Comparison of ENCODE assay signal across 25 cellular contexts in the genomic region with DNA sequence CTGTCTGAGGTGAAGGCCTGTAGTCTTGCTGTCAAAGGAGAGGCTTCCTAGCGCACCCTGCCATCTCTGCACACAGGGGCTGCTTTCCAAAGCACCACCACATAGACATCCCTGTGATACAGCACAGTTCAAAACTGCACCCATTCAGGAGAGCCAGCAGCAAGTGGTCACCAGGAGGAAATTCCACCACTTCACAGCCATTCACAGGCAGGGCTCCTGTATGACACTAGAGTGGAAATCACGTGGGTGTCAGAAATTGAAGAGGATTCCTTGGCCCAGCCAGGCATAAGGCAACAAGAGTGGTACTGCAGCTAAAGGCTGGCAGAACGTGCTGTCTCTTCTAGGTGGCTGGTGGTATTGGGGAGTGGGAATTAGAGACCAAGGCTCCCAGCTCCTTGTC.
DNase-seq lines count a peak whose midpoint lies in the region; ATAC-seq and TF ChIP-seq lines count a peak whose summit lies in the region.
"Had no signal": no experiment of that assay in that cellular context is flagged by ENCODE, and none has a peak within 500 bp of the region (broad histone marks: within the 10 kb centered on the region; RNA-seq: fewer than 3 reads in every experiment).

No MANE protein-coding gene starts in this region.

- H3K79me2 ChIP-seq in OCI-LY7 (ENCODE audit: insufficient read depth, low read depth, low read length), result peaks cover 67% of the 10 kb centered on the region

- no peaks in the 10 kb centered on the region for H3K27me3 ChIP-seq in right cardiac atrium (ENCODE audit: control insufficient read depth, insufficient read depth)
- H3K27me3 ChIP-seq in lower lobe of right lung (ENCODE audit: low read depth), result no peaks in the 10 kb centered on the region
- H3K27me3 ChIP-seq in vagina, result no peaks in the 10 kb centered on the region
- H3K27me3 ChIP-seq: body of pancreas, heart right ventricle, neural progenitor cell had no signal

- no TSS peak for BruUV-seq in OCI-LY7 (replicated peaks; lab: Mats Ljungman, UMichigan)

- H2AFZ ChIP-seq in OCI-LY7 (ENCODE audit: low read length), result no peak overlapping the region
- H2AFZ ChIP-seq: neural progenitor cell had no signal

- no peak for TF ChIP-seq POLR2A in vagina (IDR thresholded peaks at IDR 0.05)

- CTCF ChIA-PET in OCI-LY7 (lab: Charles Lee; ENCODE audit: unreplicated experiment), result no interaction called here

- no peaks in the 10 kb centered on the region for H3K9me2 ChIP-seq in OCI-LY7 (ENCODE audit: insufficient read depth, low read length)

- H3K4me1 ChIP-seq in right cardiac atrium (ENCODE audit: control insufficient read depth, insufficient read depth, low read length) (peaks cover 11% of the 10 kb centered on the region), OCI-LY7 (ENCODE audit: insufficient read depth, low read length, poor library complexity, severe bottlenecking) (peaks cover 76% of the 10 kb centered on the region), lower lobe of right lung (peaks cover 21% of the 10 kb centered on the region), vagina (no peaks in the 10 kb centered on the region)
- H3K4me1 ChIP-seq: body of pancreas had no signal

- POLR2A ChIA-PET in OCI-LY7 (lab: Charles Lee), result interaction anchor here (0.6 to 2.4 kb wide), 6 partner anchors 13 to 104 kb away, joined by 3 to 10 read pairs (median 3); no protein-coding TSS in a partner anchor

- peaks cover 79% of the 10 kb centered on the region for H3K36me3 ChIP-seq in OCI-LY7 (ENCODE audit: insufficient read depth, low read length)
- H3K36me3 ChIP-seq in lower lobe of right lung, result peaks cover 14% of the 10 kb centered on the region
- H3K36me3 ChIP-seq in vagina, result no peaks in the 10 kb centered on the region
- H3K36me3 ChIP-seq: neural progenitor cell, thoracic aorta had no signal

- no peak for DNase-seq in right cardiac atrium
- DNase-seq in cardiac septum (ENCODE audit: low spot score), result no peak
- no peak for DNase-seq in OCI-LY7 (ENCODE audit: low spot score)
- no peak for DNase-seq in lower lobe of right lung
- DNase-seq in caudate nucleus (lab: John Stamatoyannopoulos, UW), result no peak
- no peak for DNase-seq in vagina (ENCODE audit: extremely low spot score in 2 of 2)
- DNase-seq: activated gamma-delta T cell treated with Interleukin-2 at 50 U/mL for 16 hours; activated T-cell treated with anti-CD3 and anti-CD28 coated beads for 4 hours; body of pancreas; effector memory CD4-positive, alpha-beta T cell; erythroblast; GDM1; heart right ventricle; NCI-H1417 treated with DMSO at 0.1 percent for 48 hours; NCI-H2107; NCI-H446 treated with DMSO at 0.1 percent for 48 hours; OCI-M1; stimulated activated CD4-positive, alpha-beta T cell treated with anti-CD3 and anti-CD28 coated beads, Interleukin-4, amount 100 ng/mL, for 4 hours; stimulated activated naive CD4-positive, alpha-beta T cell had no signal

- intact Hi-C loops in right cardiac atrium (cut with DNase I), result no loop called here
- intact Hi-C loops in cardiac septum (cut with DNase I), result no loop called here
- intact Hi-C loops in OCI-LY7 (cut with micrococcal nuclease; ENCODE audit: unreplicated experiment), result no loop called here
- intact Hi-C loops in lower lobe of right lung (cut with DNase I), result no loop called here
- intact Hi-C loops in vagina (cut with DNase I), result no loop called here

- H3K4me3 ChIP-seq in right cardiac atrium (ENCODE audit: low read length), result no peak overlapping the region
- peak overlapping the region; percentile 3 for H3K4me3 ChIP-seq in OCI-LY7 (ENCODE audit: low read depth, low read length, poor library complexity, severe bottlenecking)
- H3K4me3 ChIP-seq in lower lobe of right lung, result no peak overlapping the region
- H3K4me3 ChIP-seq in vagina, result no peak overlapping the region
- H3K4me3 ChIP-seq: body of pancreas, heart right ventricle, neural progenitor cell, thoracic aorta had no signal

- TF ChIP-seq CTCF in OCI-LY7 (conservative IDR thresholded peaks at IDR 0.05; ENCODE audit: low read length) (no peak), lower lobe of right lung (IDR thresholded peaks at IDR 0.05) (no peak), vagina (IDR thresholded peaks at IDR 0.05) (no peak)

- no peaks in the 10 kb centered on the region for H3K9me3 ChIP-seq in right cardiac atrium (ENCODE audit: control insufficient read depth, low read length)
- H3K9me3 ChIP-seq in OCI-LY7 (ENCODE audit: low read length), result no peaks in the 10 kb centered on the region
- H3K9me3 ChIP-seq in lower lobe of right lung, result no peaks in the 10 kb centered on the region
- no peaks in the 10 kb centered on the region for H3K9me3 ChIP-seq in vagina
- H3K9me3 ChIP-seq: body of pancreas, heart right ventricle, thoracic aorta had no signal

- no peaks in the 10 kb centered on the region for H4K20me1 ChIP-seq in OCI-LY7 (ENCODE audit: insufficient read depth, low read length)

- H3K4me2 ChIP-seq in OCI-LY7 (ENCODE audit: low read length), result peak overlapping the region; percentile 62
- H3K4me2 ChIP-seq: KMS-11, neural progenitor cell had no signal

- 76% methylated on average over 3 of the region's 3 CpGs for WGBS in right cardiac atrium

- no peak overlapping the region for H3K27ac ChIP-seq in right cardiac atrium (ENCODE audit: low read length)
- peak overlapping the region; percentile 71 for H3K27ac ChIP-seq in OCI-LY7 (ENCODE audit: low read depth, low read length, poor library complexity, severe bottlenecking)
- H3K27ac ChIP-seq in lower lobe of right lung, result peak overlapping the region; percentile 26
- no peak overlapping the region for H3K27ac ChIP-seq in caudate nucleus (ENCODE audit: low read depth, low read length)
- H3K27ac ChIP-seq in vagina, result no peak overlapping the region
- H3K27ac ChIP-seq: body of pancreas, KMS-11, neural progenitor cell, thoracic aorta had no signal

- ATAC-seq in right cardiac atrium, result peak; percentile 47 to 57
- ATAC-seq in lower lobe of right lung, result peak; percentile 81 to 90
- no peak for ATAC-seq in HG03565 (IDR thresholded peaks at IDR 0.05; ENCODE audit: unreplicated experiment)
- ATAC-seq: body of pancreas, HCT116, sciatic nerve had no signal

Comparison
In these comparisons a context has a peak if more than half of its experiments do, and no peak if none do; other contexts are left out.
1. H3K27ac ChIP-seq: peak in OCI-LY7 (single experiment) and lower lobe of right lung (single experiment); none in right cardiac atrium (single experiment), caudate nucleus (single experiment) and vagina (single experiment).